1 cellular context compared by ENCODE assay signal in the genomic region with DNA sequence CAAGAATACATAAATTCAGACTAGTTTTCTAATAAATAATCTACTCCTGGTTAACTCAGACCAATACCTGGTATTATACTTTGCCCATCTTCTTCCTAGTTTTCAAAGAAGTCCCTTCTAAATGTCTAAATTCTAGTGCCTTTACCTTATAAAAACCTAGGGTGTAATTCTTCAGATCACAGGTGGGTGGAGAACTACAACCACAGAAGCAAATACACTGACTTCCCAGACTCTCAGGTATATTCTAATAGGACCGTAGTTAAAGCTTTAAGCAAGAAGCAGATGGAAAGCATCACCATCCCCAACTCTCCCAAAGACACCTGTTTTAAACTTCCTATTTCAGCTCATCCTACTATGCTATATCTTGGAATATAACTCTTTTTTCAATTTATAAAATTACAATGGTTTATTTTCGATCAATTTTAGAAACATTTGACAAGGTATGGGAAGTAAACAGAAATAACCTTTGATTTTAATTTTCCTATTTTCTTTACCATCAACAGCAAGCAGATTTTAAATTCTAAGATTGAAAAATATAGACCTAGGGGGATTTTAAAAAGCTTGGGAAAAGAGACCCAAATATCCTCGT.
TF ChIP-seq lines count a peak whose summit lies in the region.

No MANE protein-coding gene starts in this region.

TF ChIP-seq in GM12878, 131 proteins besides CTCF, POLR2A, EP300 and RAD21 (continued from another document):
- no peak for TF ChIP-seq ZNF592 (IDR thresholded peaks at IDR 0.05)
- TF ChIP-seq, protein P1, sequence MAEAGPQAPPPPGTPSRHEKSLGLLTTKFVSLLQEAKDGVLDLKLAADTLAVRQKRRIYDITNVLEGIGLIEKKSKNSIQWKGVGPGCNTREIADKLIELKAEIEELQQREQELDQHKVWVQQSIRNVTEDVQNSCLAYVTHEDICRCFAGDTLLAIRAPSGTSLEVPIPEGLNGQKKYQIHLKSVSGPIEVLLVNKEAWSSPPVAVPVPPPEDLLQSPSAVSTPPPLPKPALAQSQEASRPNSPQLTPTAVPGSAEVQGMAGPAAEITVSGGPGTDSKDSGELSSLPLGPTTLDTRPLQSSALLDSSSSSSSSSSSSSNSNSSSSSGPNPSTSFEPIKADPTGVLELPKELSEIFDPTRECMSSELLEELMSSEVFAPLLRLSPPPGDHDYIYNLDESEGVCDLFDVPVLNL (IDR thresholded peaks at IDR 0.05; ENCODE audit: low read depth, low read length) = no peak
- no peak for TF ChIP-seq RB1 (IDR thresholded peaks at IDR 0.05; ENCODE audit: borderline replicate concordance)
- no peak for TF ChIP-seq POLR2AphosphoS5 (IDR thresholded peaks at IDR 0.05; ENCODE audit: low read length)
- no peak for TF ChIP-seq ZZZ3 (IDR thresholded peaks at IDR 0.05; ENCODE audit: control insufficient read depth, insufficient read length, low read depth)
- TF ChIP-seq ZNF274 (IDR thresholded peaks at IDR 0.05; ENCODE audit: insufficient read depth, insufficient read length) = no peak
